6 cellular contexts compared by ENCODE assay signal in the genomic region with DNA sequence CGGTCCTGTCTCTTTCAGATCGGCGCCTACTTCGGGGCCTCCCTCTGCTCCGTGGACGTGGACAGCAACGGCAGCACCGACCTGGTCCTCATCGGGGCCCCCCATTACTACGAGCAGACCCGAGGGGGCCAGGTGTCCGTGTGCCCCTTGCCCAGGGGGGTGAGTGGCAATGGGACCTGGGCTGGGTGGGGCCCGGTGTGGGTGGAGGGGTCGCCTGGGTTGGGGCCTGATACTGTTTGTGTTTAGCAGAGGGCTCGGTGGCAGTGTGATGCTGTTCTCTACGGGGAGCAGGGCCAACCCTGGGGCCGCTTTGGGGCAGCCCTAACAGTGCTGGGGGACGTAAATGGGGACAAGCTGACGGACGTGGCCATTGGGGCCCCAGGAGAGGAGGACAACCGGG. TPM values are rescaled to one million over a fixed set of nuclear protein-coding genes. Genes with fewer than 3 reads are reported as not detected.
"Had no signal": no experiment of that assay in that cellular context is flagged by ENCODE, and none has a peak within 500 bp of the region (broad histone marks: within the 10 kb centered on the region; RNA-seq: fewer than 3 reads in every experiment).

No MANE protein-coding gene starts in this region.

- DNase-seq: H9, HCEC 1CT had no signal

- ATAC-seq: GM23338 had no signal

- FAIRE-seq: H1, H54, HTR-8/SVneo had no signal

- H3K4me3 ChIP-seq: GM23338 had no signal

RNA-seq across cellular contexts. Expression of gene ITGAX, which starts 57.5 kb away (rescaled TPM):
- total RNA-seq: GM23338, H1 had no signal
- polyA plus RNA-seq: GM23338 had no signal
